Comparison of ENCODE assay signal across 11 cellular contexts in genomic region chr1:97258597-97258996, GRCh38.
"Had no signal": no experiment of that assay in that cellular context is flagged by ENCODE, and none has a peak within 500 bp of the region (broad histone marks: within the 10 kb centered on the region; RNA-seq: fewer than 3 reads in every experiment).

No MANE protein-coding gene starts in this region.

- H3K4me1 Mint-ChIP-seq: GM23338, H9 had no signal

- H3K4me3 ChIP-seq: GM23248, GM23338, HAP-1 had no signal

- H3K4me2 ChIP-seq: GM23338 had no signal

- H3K9me3 ChIP-seq: HAP-1 had no signal

- FAIRE-seq: H1, H54 had no signal

- H3K27ac ChIP-seq: GM23248 had no signal

- H3K4me1 ChIP-seq: HAP-1 had no signal

- H3K4me3 Mint-ChIP-seq: GM23338, H9, HFFc6 had no signal

- H3K9me3 Mint-ChIP-seq: GM23338, H9, HFFc6 had no signal

- DNase-seq: GM23248, GOT3, H7, H9, HCEC 1CT, HFFc6 had no signal

- H2AFZ ChIP-seq: GM23248, GM23338 had no signal

- H3K9ac ChIP-seq: GM23248 had no signal

- H3K36me3 ChIP-seq: HAP-1 had no signal

- H3K27ac Mint-ChIP-seq: GM23338, H9, HFFc6 had no signal

- ATAC-seq: GM23338, HCT116 had no signal
